ENCODE assay signal across 8 cellular contexts in the genomic region with DNA sequence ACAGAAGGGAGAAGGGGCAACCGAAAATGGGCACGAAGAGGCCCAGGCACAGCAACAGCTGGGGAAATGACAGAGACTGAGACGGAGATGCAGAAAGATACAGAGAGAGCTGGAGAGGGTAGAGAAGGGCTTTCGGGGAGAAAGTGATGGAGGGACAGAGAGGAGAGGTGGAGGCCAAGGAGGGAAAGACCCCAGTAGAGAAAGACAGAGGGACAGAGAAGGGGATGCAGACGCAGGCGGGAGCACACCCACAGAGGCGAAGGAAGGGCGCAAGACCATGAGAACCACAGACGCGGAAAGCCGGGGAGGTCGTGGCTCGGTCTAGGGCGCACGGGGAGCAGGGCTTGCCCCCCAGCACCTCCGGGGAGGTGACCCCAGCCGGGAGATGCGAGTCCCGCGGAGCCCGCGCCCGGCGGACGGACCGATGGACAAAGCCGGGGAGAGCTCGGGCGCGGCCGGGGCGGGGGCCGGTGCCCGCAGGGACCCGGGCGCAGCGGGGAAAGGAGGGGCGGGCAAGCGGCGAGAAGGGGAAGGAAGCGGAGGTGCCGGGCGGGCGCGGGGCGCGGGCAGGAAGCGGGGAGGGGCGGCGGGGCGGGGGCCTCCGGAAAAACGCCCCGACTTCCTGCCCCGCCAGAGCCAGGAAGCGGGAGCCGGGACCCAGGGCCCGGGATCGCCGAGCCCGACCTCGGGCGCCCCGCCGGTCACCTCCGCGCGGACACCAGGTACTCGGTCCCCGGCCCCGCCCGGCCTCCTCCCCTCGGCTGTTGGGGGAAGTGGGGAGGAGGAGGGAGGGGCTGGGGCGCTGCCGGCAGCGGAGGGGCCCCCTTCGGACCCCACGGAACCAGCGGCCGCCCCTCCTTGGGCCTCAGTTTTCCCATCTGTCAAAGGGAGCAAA. TPM values are rescaled to one million over a fixed set of nuclear protein-coding genes. Genes with fewer than 3 reads are reported as not detected.
DNase-seq lines count a peak whose midpoint lies in the region; ATAC-seq and TF ChIP-seq lines count a peak whose summit lies in the region.

A gene with protein sequence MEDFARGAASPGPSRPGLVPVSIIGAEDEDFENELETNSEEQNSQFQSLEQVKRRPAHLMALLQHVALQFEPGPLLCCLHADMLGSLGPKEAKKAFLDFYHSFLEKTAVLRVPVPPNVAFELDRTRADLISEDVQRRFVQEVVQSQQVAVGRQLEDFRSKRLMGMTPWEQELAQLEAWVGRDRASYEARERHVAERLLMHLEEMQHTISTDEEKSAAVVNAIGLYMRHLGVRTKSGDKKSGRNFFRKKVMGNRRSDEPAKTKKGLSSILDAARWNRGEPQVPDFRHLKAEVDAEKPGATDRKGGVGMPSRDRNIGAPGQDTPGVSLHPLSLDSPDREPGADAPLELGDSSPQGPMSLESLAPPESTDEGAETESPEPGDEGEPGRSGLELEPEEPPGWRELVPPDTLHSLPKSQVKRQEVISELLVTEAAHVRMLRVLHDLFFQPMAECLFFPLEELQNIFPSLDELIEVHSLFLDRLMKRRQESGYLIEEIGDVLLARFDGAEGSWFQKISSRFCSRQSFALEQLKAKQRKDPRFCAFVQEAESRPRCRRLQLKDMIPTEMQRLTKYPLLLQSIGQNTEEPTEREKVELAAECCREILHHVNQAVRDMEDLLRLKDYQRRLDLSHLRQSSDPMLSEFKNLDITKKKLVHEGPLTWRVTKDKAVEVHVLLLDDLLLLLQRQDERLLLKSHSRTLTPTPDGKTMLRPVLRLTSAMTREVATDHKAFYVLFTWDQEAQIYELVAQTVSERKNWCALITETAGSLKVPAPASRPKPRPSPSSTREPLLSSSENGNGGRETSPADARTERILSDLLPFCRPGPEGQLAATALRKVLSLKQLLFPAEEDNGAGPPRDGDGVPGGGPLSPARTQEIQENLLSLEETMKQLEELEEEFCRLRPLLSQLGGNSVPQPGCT (plus strand): TSS at position 617 of the 895 bp plus-strand sequence. CDS start 4,899 bp downstream, outside the sequence.

- no peaks in the 10 kb centered on the region for H3K9me2 ChIP-seq in DOHH2 (replicated peaks; ENCODE audit: control insufficient read depth, low read length)

- peaks cover 49 to 80% of the 10 kb centered on the region in 2 donors for H3K4me1 Mint-ChIP-seq in stimulated activated naive B cell treated with anti-CD40 and anti-IgM and Interleukin-4, amounts not matched to agents 10 μg/mL and 1 μg/mL and 100 μg/mL, for 72 hours

- H3K36me3 ChIP-seq in DOHH2 (ENCODE audit: control insufficient read depth, low read length) (peaks cover 85% of the 10 kb centered on the region), WERI-Rb-1 (no peaks in the 10 kb centered on the region), right lobe of liver (no peaks in the 10 kb centered on the region)

- DNase-seq in WERI-Rb-1 (no peak), coronary artery (ENCODE audit: low spot score) (no peak), right lobe of liver (peak; percentile 74 to 78 (median 76)), NCI-H1436 (lab: John Stamatoyannopoulos, UW) (no peak)
- DNase-seq in stimulated activated naive B cell treated with anti-CD40 and anti-IgM and Interleukin-4, amounts not matched to agents 10 μg/mL and 1 μg/mL and 100 μg/mL, for 72 hours = peak; percentile 45

- no peak for TF ChIP-seq RAD21 in Ishikawa (IDR thresholded peaks at IDR 0.05; ENCODE audit: low read depth)

- TF ChIP-seq CTCF in DOHH2 (IDR thresholded peaks at IDR 0.05; ENCODE audit: low read depth, low read length, poor library complexity, severe bottlenecking) (no peak), WERI-Rb-1 (IDR thresholded peaks at IDR 0.05; ENCODE audit: low read depth, low read length) (no peak), coronary artery (IDR thresholded peaks at IDR 0.05) (no peak), right lobe of liver (IDR thresholded peaks at IDR 0.05) (no peak)

- H3K4me1 ChIP-seq in DOHH2 (ENCODE audit: control insufficient read depth, low read length) (peaks cover 79% of the 10 kb centered on the region), right lobe of liver (peaks cover 0 to 8% (median 2%) of the 10 kb centered on the region in 4 donors)

- 11% methylated on average over 9 of the region's 80 CpGs for WGBS in right lobe of liver (ENCODE audit: insufficient coverage, low coverage, low lambda C conversion rate, missing lambda C conversion rate)

- H3K4me3 ChIP-seq in DOHH2 (ENCODE audit: low read length) = peak within 1 kb of the TSS; percentile 99
- peak within 1 kb of the TSS; percentile 90 for H3K4me3 ChIP-seq in WERI-Rb-1 (ENCODE audit: low read depth, low read length)
- peak within 1 kb of the TSS; percentile 82 for H3K4me3 ChIP-seq in coronary artery
- H3K4me3 ChIP-seq in right lobe of liver = peak within 1 kb of the TSS; percentile 62 to 94 (median 93)

- H3K9me3 ChIP-seq in DOHH2 (ENCODE audit: control insufficient read depth, insufficient read depth, low read length) (no peaks in the 10 kb centered on the region), WERI-Rb-1 (ENCODE audit: severe bottlenecking) (no peaks in the 10 kb centered on the region), right lobe of liver (no peaks in the 10 kb centered on the region)

- peak within 1 kb of the TSS; percentile 99 for H3K27ac Mint-ChIP-seq in stimulated activated naive B cell treated with anti-CD40 and anti-IgM and Interleukin-4, amounts not matched to agents 10 μg/mL and 1 μg/mL and 100 μg/mL, for 72 hours

- peaks cover 46% of the 10 kb centered on the region for H3F3A ChIP-seq in DOHH2 (ENCODE audit: control insufficient read depth, insufficient read depth)

- peak within 1 kb of the TSS; percentile 87 for H3K4me2 ChIP-seq in DOHH2 (ENCODE audit: low read length)

- TF ChIP-seq EP300 in Ishikawa (IDR thresholded peaks at IDR 0.05; ENCODE audit: borderline replicate concordance) = no peak

- intact Hi-C loops in right lobe of liver (cut with DNase I) = no loop called here

- H3K27ac ChIP-seq in DOHH2 (ENCODE audit: low read depth, low read length) = peak within 1 kb of the TSS; percentile 99
- H3K27ac ChIP-seq in WERI-Rb-1 = no peak within 1 kb of the TSS
- peak within 1 kb of the TSS; percentile 63 to 83 for H3K27ac ChIP-seq in coronary artery
- H3K27ac ChIP-seq in right lobe of liver = peak within 1 kb of the TSS; percentile 68 to 85 (median 76)

- H3K36me3 Mint-ChIP-seq in stimulated activated naive B cell treated with anti-CD40 and anti-IgM and Interleukin-4, amounts not matched to agents 10 μg/mL and 1 μg/mL and 100 μg/mL, for 72 hours = peaks cover 45 to 62% of the 10 kb centered on the region in 2 donors

- no peaks in the 10 kb centered on the region for H3K27me3 Mint-ChIP-seq in stimulated activated naive B cell treated with anti-CD40 and anti-IgM and Interleukin-4, amounts not matched to agents 10 μg/mL and 1 μg/mL and 100 μg/mL, for 72 hours

- peak; percentile 65 for TF ChIP-seq POLR2A in right lobe of liver (IDR thresholded peaks at IDR 0.05)

- H3K4me3 Mint-ChIP-seq in stimulated activated naive B cell treated with anti-CD40 and anti-IgM and Interleukin-4, amounts not matched to agents 10 μg/mL and 1 μg/mL and 100 μg/mL, for 72 hours = peak within 1 kb of the TSS; percentile 84 to 97

- ATAC-seq in right lobe of liver = peak; percentile 10 to 32 (median 22)
- peak; percentile 12 to 20 for ATAC-seq in stimulated activated naive B cell treated with anti-CD40 and anti-IgM and Interleukin-4, amounts not matched to agents 10 μg/mL and 1 μg/mL and 100 μg/mL, for 72 hours (replicated peaks)
- ATAC-seq in HG02938 (IDR thresholded peaks at IDR 0.05; ENCODE audit: unreplicated experiment) = no peak

- H3K9me3 Mint-ChIP-seq in stimulated activated naive B cell treated with anti-CD40 and anti-IgM and Interleukin-4, amounts not matched to agents 10 μg/mL and 1 μg/mL and 100 μg/mL, for 72 hours = no peaks in the 10 kb centered on the region

- peaks cover 72% of the 10 kb centered on the region for H3K79me2 ChIP-seq in DOHH2 (ENCODE audit: control insufficient read depth, low read length)

- no peaks in the 10 kb centered on the region; the same call in 1 of the 2 replicates for H3K27me3 ChIP-seq in DOHH2 (ENCODE audit: control insufficient read depth, low read length)
- no peaks in the 10 kb centered on the region for H3K27me3 ChIP-seq in WERI-Rb-1 (ENCODE audit: insufficient read depth, low read depth, severe bottlenecking)
- no peaks in the 10 kb centered on the region for H3K27me3 ChIP-seq in right lobe of liver

- no peaks in the 10 kb centered on the region for H4K20me1 ChIP-seq in DOHH2 (ENCODE audit: control insufficient read depth, insufficient read depth, low read depth, low read length)

TF ChIP-seq in Ishikawa, 13 proteins besides CTCF, POLR2A, EP300 and RAD21:
- TF ChIP-seq, protein P1, sequence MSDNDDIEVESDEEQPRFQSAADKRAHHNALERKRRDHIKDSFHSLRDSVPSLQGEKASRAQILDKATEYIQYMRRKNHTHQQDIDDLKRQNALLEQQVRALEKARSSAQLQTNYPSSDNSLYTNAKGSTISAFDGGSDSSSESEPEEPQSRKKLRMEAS (IDR thresholded peaks at IDR 0.05) = no peak
- 0 out of 2 replicates have a peak, but pooled peaks have one; percentile 52 for TF ChIP-seq TAF1 (IDR thresholded peaks at IDR 0.05; ENCODE audit: low read depth)
- peak; percentile 45; the same call in 1 of the 2 replicates for TF ChIP-seq ZBTB7A (IDR thresholded peaks at IDR 0.05; ENCODE audit: low read depth)

RNA-seq across cellular contexts. Expression of the gene that starts here (rescaled TPM):
- total RNA-seq in right lobe of liver = 10 to 100 TPM; 25.3 to 39.7 (median 30.2) TPM

Comparison
In these comparisons a context has a peak if more than half of its experiments do, and no peak if none do; other contexts are left out.
1. DNase-seq: peak in right lobe of liver (3 of 3) and stimulated activated naive B cell treated with anti-CD40 and anti-IgM and Interleukin-4, amounts not matched to agents 10 μg/mL and 1 μg/mL and 100 μg/mL, for 72 hours (single experiment); none in WERI-Rb-1 (single experiment), coronary artery (single experiment) and NCI-H1436 (single experiment).
2. Peak in every context shown above with its lines, with median percentiles within 50 percentile points of each other: H3K4me3 ChIP-seq.